ENCODE assay signal across 12 cellular contexts in the genomic region with DNA sequence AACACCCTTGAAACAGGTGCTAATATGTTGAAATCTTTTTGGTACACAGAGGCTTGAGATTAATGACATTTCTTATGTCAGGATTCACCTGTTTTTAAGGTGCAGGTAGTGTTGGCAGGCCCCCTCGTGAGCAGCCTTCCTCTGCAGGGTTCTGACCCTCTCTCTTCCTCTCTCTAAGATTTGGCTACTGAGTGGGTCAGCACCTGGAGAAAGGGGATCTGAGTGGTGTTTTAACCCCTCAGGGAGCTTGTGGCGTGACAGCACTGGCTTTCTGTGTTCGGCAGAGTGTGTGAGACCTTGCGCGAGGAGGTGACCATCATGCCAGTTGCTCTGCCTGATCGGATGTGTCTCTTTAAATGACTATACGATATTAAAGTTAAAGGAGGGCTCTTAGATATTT. TPM values are rescaled to one million over a fixed set of nuclear protein-coding genes. Genes with fewer than 3 reads are reported as not detected.
DNase-seq lines count a peak whose midpoint lies in the region; ATAC-seq and TF ChIP-seq lines count a peak whose summit lies in the region.
"Had no signal": no experiment of that assay in that cellular context is flagged by ENCODE, and none has a peak within 500 bp of the region (broad histone marks: within the 10 kb centered on the region; RNA-seq: fewer than 3 reads in every experiment).

No MANE protein-coding gene starts in this region.

- peak overlapping the region; percentile 43 for H3K4me3 Mint-ChIP-seq in activated naive CD8-positive, alpha-beta T cell treated with anti-CD3 and anti-CD28 coated beads for 36 hours
- no peak overlapping the region for H3K4me3 Mint-ChIP-seq in MCF 10A (ENCODE audit: unreplicated experiment)

- H3K4me1 Mint-ChIP-seq in activated naive CD8-positive, alpha-beta T cell treated with anti-CD3 and anti-CD28 coated beads for 36 hours = peaks cover 83% of the 10 kb centered on the region
- H3K4me1 Mint-ChIP-seq in MCF 10A (ENCODE audit: insufficient read depth, unreplicated experiment) = peaks cover 8% of the 10 kb centered on the region

- POLR2A ChIA-PET in MCF 10A (lab: Yijun Ruan, JAX) = no interaction called here

- DNase-seq in GM10266 (ENCODE audit: extremely low spot score) (peak; percentile 20), NCI-H2107 (lab: John Stamatoyannopoulos, UW) (no peak), kidney tubule cell (ENCODE audit: low spot score) (no peak), MCF 10A (ENCODE audit: unreplicated experiment) (no peak)
- no peak for DNase-seq in activated naive CD8-positive, alpha-beta T cell treated with anti-CD3 and anti-CD28 coated beads for 36 hours
- no peak for DNase-seq in activated CD8-positive, alpha-beta memory T cell treated with anti-CD3 and anti-CD28 coated beads for 24 hours
- DNase-seq: activated CD8-positive, alpha-beta memory T cell treated with anti-CD3 and anti-CD28 coated beads, Interleukin-2, amount 50 U/mL, for 4 hours; foreskin keratinocyte; SJCRH30; small intestine had no signal

- peak overlapping the region; percentile 93 for H3K27ac Mint-ChIP-seq in activated naive CD8-positive, alpha-beta T cell treated with anti-CD3 and anti-CD28 coated beads for 36 hours
- H3K27ac Mint-ChIP-seq in MCF 10A (ENCODE audit: low read depth, unreplicated experiment) = no peak overlapping the region

- CTCF ChIA-PET in MCF 10A (lab: Yijun Ruan, JAX) = interaction anchor here (0.6 kb wide), 2 partner anchors 39 to 278 kb away, joined by 3 to 4 read pairs; no protein-coding TSS in a partner anchor

- no peaks in the 10 kb centered on the region for H3K27me3 Mint-ChIP-seq in activated naive CD8-positive, alpha-beta T cell treated with anti-CD3 and anti-CD28 coated beads for 36 hours
- H3K27me3 Mint-ChIP-seq in MCF 10A (ENCODE audit: insufficient read depth, unreplicated experiment) = no peaks in the 10 kb centered on the region

- ATAC-seq in GM19324 (IDR thresholded peaks at IDR 0.05; ENCODE audit: low FRiP score, unreplicated experiment) (peak; percentile 27), HG02981 (IDR thresholded peaks at IDR 0.05; ENCODE audit: unreplicated experiment) (peak; percentile 52)
- ATAC-seq: foreskin keratinocyte had no signal

- intact Hi-C loops in MCF 10A (cut with micrococcal nuclease) = no loop called here

- no TSS peak for BruUV-seq in MCF 10A (replicated peaks; lab: Mats Ljungman, UMichigan)

- H3K9me3 Mint-ChIP-seq in activated naive CD8-positive, alpha-beta T cell treated with anti-CD3 and anti-CD28 coated beads for 36 hours = peaks cover 2% of the 10 kb centered on the region
- H3K9me3 Mint-ChIP-seq in MCF 10A (ENCODE audit: unreplicated experiment) = no peaks in the 10 kb centered on the region

- TF ChIP-seq CTCF in GM10266 (IDR thresholded peaks at IDR 0.05; ENCODE audit: control insufficient read depth, insufficient read depth, low read depth, missing control alignments) (no peak), MCF 10A (IDR thresholded peaks at IDR 0.05; ENCODE audit: unreplicated experiment) (no peak)

- H3K36me3 Mint-ChIP-seq in activated naive CD8-positive, alpha-beta T cell treated with anti-CD3 and anti-CD28 coated beads for 36 hours = peaks cover 49% of the 10 kb centered on the region
- H3K36me3 Mint-ChIP-seq in MCF 10A (ENCODE audit: insufficient read depth, unreplicated experiment) = no peaks in the 10 kb centered on the region

RNA-seq across cellular contexts. Expression of gene HIVEP1, which starts 37.1 kb away (rescaled TPM):
- 10 to 100 TPM; 33.9 to 41.9 TPM for total RNA-seq in activated naive CD8-positive, alpha-beta T cell treated with anti-CD3 and anti-CD28 coated beads for 36 hours
- total RNA-seq in MCF 10A (2022) = 19.1 and 27.0 TPM in 2 replicates
